8 cellular contexts compared by ENCODE assay signal in genomic region chrX:48475295-48475694, GRCh38. TPM values are rescaled to one million over a fixed set of nuclear protein-coding genes. Genes with fewer than 3 reads are reported as not detected.
DNase-seq lines count a peak whose midpoint lies in the region; ATAC-seq and TF ChIP-seq lines count a peak whose summit lies in the region.

No MANE protein-coding gene starts in this region.

- H3K27me3 ChIP-seq in BJ (ENCODE audit: control insufficient read depth, insufficient read depth, low read length) (no peaks in the 10 kb centered on the region), breast epithelium (peaks cover 0 to 21% of the 10 kb centered on the region in 2 donors), muscle layer of duodenum (ENCODE audit: low read depth, low read length) (no peaks in the 10 kb centered on the region)

- POLR2A ChIA-PET in BJ (lab: Charles Lee) = no interaction called here

- H3K4me1 ChIP-seq in breast epithelium = no peaks in the 10 kb centered on the region
- peaks cover 0 to 5% of the 10 kb centered on the region in 2 donors for H3K4me1 ChIP-seq in muscle layer of duodenum (ENCODE audit: control insufficient read depth in 1 of 2, insufficient read depth in 2 of 2, low read length in 2 of 2)

- no peaks in the 10 kb centered on the region for H3K36me3 ChIP-seq in BJ (ENCODE audit: control insufficient read depth, insufficient read depth, low read length)
- no peaks in the 10 kb centered on the region for H3K36me3 ChIP-seq in breast epithelium
- H3K36me3 ChIP-seq in muscle layer of duodenum (ENCODE audit: control insufficient read depth in 1 of 2, insufficient read depth in 2 of 2, low read length in 2 of 2) = no peaks in the 10 kb centered on the region

- DNase-seq in BJ (ENCODE audit: low read depth) (no peak), breast epithelium (ENCODE audit: low spot score in 2 of 2) (no peak), islet precursor cell (no peak), NCI-H2081 (lab: John Stamatoyannopoulos, UW) (no peak)
- DNase-seq in Jurkat, Clone E6-1 (ENCODE audit: low read depth, low spot score) = no peak

- ATAC-seq in GM21737 (IDR thresholded peaks at IDR 0.05; ENCODE audit: unreplicated experiment) = no peak
- ATAC-seq in HG03025 (IDR thresholded peaks at IDR 0.05; ENCODE audit: low FRiP score, unreplicated experiment) = no peak

- TF ChIP-seq POLR2A in breast epithelium (IDR thresholded peaks at IDR 0.05) = no peak

- intact Hi-C loops in breast epithelium (cut with DNase I; ENCODE audit: low total_unique reads) = no loop called here

- H3K9me3 ChIP-seq in breast epithelium (no peaks in the 10 kb centered on the region), muscle layer of duodenum (ENCODE audit: control insufficient read depth in 1 of 2, low read length in 2 of 2) (no peaks in the 10 kb centered on the region)

- peak overlapping the region in 1 of 2 donors; percentile 89 for H3K27ac ChIP-seq in breast epithelium
- H3K27ac ChIP-seq in muscle layer of duodenum (ENCODE audit: low read length) = peak overlapping the region; percentile 67

- TF ChIP-seq CTCF in BJ (IDR thresholded peaks at IDR 0.05; ENCODE audit: insufficient read depth, low read depth, low read length) (no peak), breast epithelium (IDR thresholded peaks at IDR 0.05) (no peak)

- CTCF ChIA-PET in BJ (lab: Yijun Ruan, JAX) = interaction anchor here (1.2 kb wide), 1 partner anchor 17 kb away, joined by 3 read pairs; no protein-coding TSS in a partner anchor

- H3K4me3 ChIP-seq in BJ (ENCODE audit: low read depth, low read length) (peak overlapping the region; percentile 86), breast epithelium (peak overlapping the region; percentile 62 to 75 (median 64)), muscle layer of duodenum (ENCODE audit: low read depth in 1 of 2, low read length in 2 of 2) (peak overlapping the region; percentile 69 to 80)
- H3K4me3 ChIP-seq in Jurkat, Clone E6-1 (ENCODE audit: low read length) = peak overlapping the region; percentile 78

RNA-seq across cellular contexts. Expression of gene FTSJ1, which starts 0.7 kb away (rescaled TPM):
- 24.5 and 44.3 TPM in 2 replicates for polyA plus RNA-seq in BJ (2011; rRNA removed)
- 21.4 and 29.8 TPM in 2 replicates for polyA minus RNA-seq in BJ (2011; rRNA and poly(A)+ RNA removed)
- 95.2 TPM for polyA plus RNA-seq in Jurkat, Clone E6-1 (2012; ENCODE audit: insufficient read depth, insufficient read length)
- 10 to 100 TPM; 31.8 to 55.4 (median 34.8) TPM for total RNA-seq in breast epithelium

RNA-seq across cellular contexts. Expression of gene SLC38A5, which starts 5.2 kb away (rescaled TPM):
- polyA plus RNA-seq in BJ (2011; rRNA removed) = 3.5 and 5.3 TPM in 2 replicates
- 1.7 and 6.4 TPM in 2 replicates for polyA minus RNA-seq in BJ (2011; rRNA and poly(A)+ RNA removed)
- polyA plus RNA-seq in Jurkat, Clone E6-1 (2012; ENCODE audit: insufficient read depth, insufficient read length) = 39.7 TPM
- total RNA-seq in breast epithelium = 10 to 100 TPM in 1 of 3 donors, 1 to 10 TPM in 1, under 1 TPM in 1; 0.96 to 12.1 (median 3.8) TPM

RNA-seq across cellular contexts. Expression of gene PORCN, which starts 33.5 kb away (rescaled TPM):
- 9.9 and 18.0 TPM in 2 replicates for polyA plus RNA-seq in BJ (2011; rRNA removed)
- polyA minus RNA-seq in BJ (2011; rRNA and poly(A)+ RNA removed) = 10.5 and 14.9 TPM in 2 replicates
- 11.1 TPM for polyA plus RNA-seq in Jurkat, Clone E6-1 (2012; ENCODE audit: insufficient read depth, insufficient read length)
- total RNA-seq in breast epithelium = 10 to 100 TPM; 12.1 to 22.1 (median 17.0) TPM

RNA-seq across cellular contexts. Expression of gene EBP, which starts 46.3 kb away (rescaled TPM):
- 28.3 and 36.1 TPM in 2 replicates for polyA plus RNA-seq in BJ (2011; rRNA removed)
- polyA minus RNA-seq in BJ (2011; rRNA and poly(A)+ RNA removed) = 31.3 and 42.1 TPM in 2 replicates
- 200 TPM for polyA plus RNA-seq in Jurkat, Clone E6-1 (2012; ENCODE audit: insufficient read depth, insufficient read length)
- 10 to 100 TPM; 20.3 to 22.0 (median 20.6) TPM for total RNA-seq in breast epithelium
